In the genomic region with DNA sequence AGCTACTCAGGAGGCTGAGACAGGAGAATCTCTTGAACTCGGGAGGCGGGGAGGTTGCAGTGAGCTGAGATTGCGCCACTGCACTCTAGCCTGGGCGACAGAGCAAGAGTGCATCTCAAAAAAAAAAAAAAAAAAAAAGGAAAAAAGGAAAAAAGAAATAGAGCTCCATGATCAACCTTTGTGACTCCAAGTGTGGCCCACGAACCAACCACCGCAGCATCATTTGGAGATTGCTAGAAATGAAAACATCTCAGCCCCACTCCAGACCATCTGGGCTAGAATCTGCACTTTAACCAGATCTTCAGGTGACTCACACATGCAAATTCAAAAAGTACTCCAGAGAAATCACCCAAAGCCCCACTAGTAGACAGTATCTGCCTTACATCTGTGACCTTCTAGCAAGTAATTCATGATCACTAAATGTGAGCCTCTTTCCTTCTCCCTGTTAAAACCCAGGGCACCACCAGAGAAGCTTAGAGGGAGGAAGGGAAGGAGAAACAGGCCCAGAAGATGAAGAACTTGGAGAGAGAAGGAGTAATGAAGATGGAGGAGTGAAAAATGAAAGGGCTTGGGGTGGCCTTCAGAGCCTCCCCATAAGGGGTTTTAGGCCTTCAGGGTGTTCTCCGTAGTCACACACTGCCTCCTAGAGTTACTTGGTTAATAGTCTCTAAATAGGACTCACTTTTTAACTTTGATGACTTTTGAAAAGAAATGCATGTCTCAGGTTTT, we compare ENCODE assay signal across 8 cellular contexts.
DNase-seq lines count a peak whose midpoint lies in the region; ATAC-seq, FAIRE-seq and TF ChIP-seq lines count a peak whose summit lies in the region.

No MANE protein-coding gene starts in this region.

- intact Hi-C loops in CD4-positive, alpha-beta memory T cell (cut with micrococcal nuclease): loop anchor here (1.0 to 5.0 kb wide), 5 partner anchors 73 to 658 kb away; a partner anchor contains a TSS
- intact Hi-C loops in K562 (cut with micrococcal nuclease): loop anchor here (1.0 to 2.0 kb wide), 2 partner anchors 129 to 301 kb away; no protein-coding TSS in a partner anchor
- intact Hi-C loops in adrenal gland (cut with DNase I): no loop called here

- H3K4me1 ChIP-seq in CD4-positive, alpha-beta memory T cell (ENCODE audit: insufficient read depth, low read length): no peaks in the 10 kb centered on the region
- H3K4me1 ChIP-seq in Peyer's patch: peaks cover 0 to 8% (median 2%) of the 10 kb centered on the region in 4 donors
- no peaks in the 10 kb centered on the region for H3K4me1 ChIP-seq in K562 (replicated peaks in 1 of 2; ENCODE audit: control insufficient read depth in 2 of 2, insufficient read depth in 2 of 2, low read length in 2 of 2)
- H3K4me1 ChIP-seq in adrenal gland (replicated peaks in 1 of 2): no peaks in the 10 kb centered on the region
- H3K4me1 ChIP-seq in suprapubic skin: no peaks in the 10 kb centered on the region

- peak overlapping the region in 5 of 7 donors; percentile 35 to 72 (median 63) for H3K27ac Mint-ChIP-seq in CD4-positive, alpha-beta memory T cell

- in situ Hi-C loops in K562 (cut with MboI): no loop called here

- no peaks in the 10 kb centered on the region for H3K79me2 ChIP-seq in K562 (ENCODE audit: control insufficient read depth, insufficient read depth, low read length)

- TF ChIP-seq EP300 in K562 (IDR thresholded peaks at IDR 0.05; ENCODE audit: low read length) (no peak), suprapubic skin (IDR thresholded peaks at IDR 0.05) (no peak)

- H2AFZ ChIP-seq in K562 (ENCODE audit: low read depth, low read length): no peak overlapping the region

- H3K27me3 ChIP-seq in CD4-positive, alpha-beta memory T cell (ENCODE audit: insufficient read depth, low read length): no peaks in the 10 kb centered on the region
- no peaks in the 10 kb centered on the region for H3K27me3 ChIP-seq in Peyer's patch
- H3K27me3 ChIP-seq in K562 (ENCODE audit: control insufficient read depth in 2 of 2, insufficient read depth in 2 of 2, low read length in 2 of 2): no peaks in the 10 kb centered on the region
- no peaks in the 10 kb centered on the region for H3K27me3 ChIP-seq in adrenal gland
- no peaks in the 10 kb centered on the region for H3K27me3 ChIP-seq in suprapubic skin

- no peaks in the 10 kb centered on the region for H3K9me1 ChIP-seq in K562 (ENCODE audit: control insufficient read depth, insufficient read depth, low read length)

- no peaks in the 10 kb centered on the region for H3K9me3 Mint-ChIP-seq in CD4-positive, alpha-beta memory T cell

- H3K4me1 Mint-ChIP-seq in CD4-positive, alpha-beta memory T cell: peaks cover 4 to 7% (median 5%) of the 10 kb centered on the region in 4 donors

- WGBS in K562 (ENCODE audit: insufficient coverage, low coverage, missing lambda C conversion rate): 66% methylated on average over 6 of the region's 7 CpGs
- 88 to 93% (median 90%) methylated on average over 7 of the region's 7 CpGs for WGBS in adrenal gland, 4 donors
- WGBS in suprapubic skin: 93% methylated on average over 7 of the region's 7 CpGs

- no peaks in the 10 kb centered on the region for H4K20me1 ChIP-seq in K562 (replicated peaks; ENCODE audit: control insufficient read depth, insufficient read depth, low read length)

- H3K27ac ChIP-seq in CD4-positive, alpha-beta memory T cell (ENCODE audit: low read depth, low read length): no peak overlapping the region
- H3K27ac ChIP-seq in Peyer's patch (peak overlapping the region in 1 of 4 donors; percentile 17), K562 (ENCODE audit: extremely low read depth, low read depth, low read length) (no peak overlapping the region), adrenal gland (no peak overlapping the region), suprapubic skin (no peak overlapping the region)

- CTCF ChIA-PET in CD4-positive, alpha-beta memory T cell (lab: Charles Lee; ENCODE audit: partially characterized antibody): interaction anchor here (0.6 to 2.3 kb wide), 36 partner anchors 10 to 658 kb away, joined by 3 to 16 read pairs (median 4); a partner anchor contains a TSS
- CTCF ChIA-PET in K562 (lab: Yijun Ruan, JAX; ENCODE audit: low intra/inter-chr PET ratio): interaction anchor here (0.8 to 2.7 kb wide), 4 partner anchors 23 to 303 kb away, joined by 3 to 10 read pairs (median 4); no protein-coding TSS in a partner anchor

- H3K9me3 ChIP-seq in CD4-positive, alpha-beta memory T cell (ENCODE audit: control insufficient read depth in 1 of 2, low read length in 2 of 2): no peaks in the 10 kb centered on the region
- H3K9me3 ChIP-seq in Peyer's patch: no peaks in the 10 kb centered on the region
- H3K9me3 ChIP-seq in K562 (replicated peaks; ENCODE audit: control insufficient read depth, insufficient read depth, low read depth, low read length): no peaks in the 10 kb centered on the region
- no peaks in the 10 kb centered on the region for H3K9me3 ChIP-seq in adrenal gland (replicated peaks in 1 of 3)
- H3K9me3 ChIP-seq in suprapubic skin: no peaks in the 10 kb centered on the region

- no TSS peak for BruUV-seq in K562 (replicated peaks; lab: Mats Ljungman, UMichigan)

- H3K4me2 ChIP-seq in K562 (ENCODE audit: insufficient read depth, low read length): no peak overlapping the region

- peak; percentile 23 for FAIRE-seq in K562 (lab: Jason Lieb, UNC)

- POLR2A ChIA-PET in CD4-positive, alpha-beta memory T cell (lab: Charles Lee; ENCODE audit: partially characterized antibody): interaction anchor here (0.6 to 2.8 kb wide), 4 partner anchors 70 to 127 kb away, joined by 3 to 23 read pairs (median 8); a partner anchor contains a TSS
- POLR2A ChIA-PET in K562 (lab: Yijun Ruan, JAX): interaction anchor here (1.2 kb wide), 2 partner anchors 16 to 127 kb away, joined by 3 to 4 read pairs; no protein-coding TSS in a partner anchor

- ATAC-seq in GM21423 (IDR thresholded peaks at IDR 0.05; ENCODE audit: unreplicated experiment): peak; percentile 55
- ATAC-seq in K562: peak; percentile 89
- ATAC-seq in GM18517 (IDR thresholded peaks at IDR 0.05; ENCODE audit: unreplicated experiment): no peak

- no peaks in the 10 kb centered on the region for H3K36me3 ChIP-seq in CD4-positive, alpha-beta memory T cell (ENCODE audit: insufficient read depth, low read length)
- H3K36me3 ChIP-seq in Peyer's patch (no peaks in the 10 kb centered on the region), K562 (ENCODE audit: control insufficient read depth, insufficient read depth, low read length) (no peaks in the 10 kb centered on the region), adrenal gland (replicated peaks in 1 of 2) (no peaks in the 10 kb centered on the region), suprapubic skin (no peaks in the 10 kb centered on the region)

- TF ChIP-seq RAD21 in K562 (CRISPR knock-in tag; conservative IDR thresholded peaks at IDR 0.05 in 1 of 2, IDR thresholded peaks at IDR 0.05 in 1 of 2): peak; percentile 91

- TF ChIP-seq CTCF in Peyer's patch (IDR thresholded peaks at IDR 0.05) (peak; percentile 11 to 57 (median 44)), K562 (IDR thresholded peaks at IDR 0.05 in 2 of 3, conservative IDR thresholded peaks at IDR 0.05 in 1 of 3; ENCODE audit: insufficient read depth in 2 of 3, low read depth in 1 of 3, low read length in 3 of 3) (peak; percentile 66 to 90 (median 68)), adrenal gland (IDR thresholded peaks at IDR 0.05) (peak in 2 of 6 experiments; percentile 13 to 15), suprapubic skin (IDR thresholded peaks at IDR 0.05) (no peak)

- no peak overlapping the region for H3K4me3 Mint-ChIP-seq in CD4-positive, alpha-beta memory T cell

- no peak overlapping the region for H3K9ac ChIP-seq in K562 (ENCODE audit: insufficient read depth in 1 of 2, low read depth in 2 of 2, low read length in 2 of 2)

- H3K27me3 Mint-ChIP-seq in CD4-positive, alpha-beta memory T cell: peaks cover under 1% of the 10 kb centered on the region in 2 donors

- peak; percentile 39 to 67 (median 56) for DNase-seq in CD4-positive, alpha-beta memory T cell
- DNase-seq in Peyer's patch (peak in 1 of 3 donors; percentile 47), K562 (ENCODE audit: extremely low read depth in 1 of 4, low spot score in 3 of 4) (peak in 3 of 4 experiments; percentile 44 to 72 (median 72)), lung microvascular endothelial cell (ENCODE audit: low read depth in 2 of 2) (peak; percentile 25 to 53), adrenal gland (no peak), suprapubic skin (ENCODE audit: low spot score in 2 of 2) (no peak)

- no peaks in the 10 kb centered on the region for H3K36me3 Mint-ChIP-seq in CD4-positive, alpha-beta memory T cell

- no peak for TF ChIP-seq POLR2A in Peyer's patch (IDR thresholded peaks at IDR 0.05)
- TF ChIP-seq POLR2A in K562 (conservative IDR thresholded peaks at IDR 0.05): no peak
- TF ChIP-seq POLR2A in adrenal gland (IDR thresholded peaks at IDR 0.05): no peak
- no peak for TF ChIP-seq POLR2A in suprapubic skin (IDR thresholded peaks at IDR 0.05)

- H3K4me3 ChIP-seq in CD4-positive, alpha-beta memory T cell (ENCODE audit: low read length in 2 of 2): no peak overlapping the region
- H3K4me3 ChIP-seq in Peyer's patch (no peak overlapping the region), K562 (no peak overlapping the region), adrenal gland (no peak overlapping the region), suprapubic skin (no peak overlapping the region)

TF ChIP-seq in K562, 482 proteins besides CTCF, POLR2A, EP300 and RAD21 (continues in another document):
- TF ChIP-seq ESRRB (CRISPR knock-in tag; IDR thresholded peaks at IDR 0.05; ENCODE audit: borderline replicate concordance) (no peak), CAMTA2 (CRISPR knock-in tag; conservative IDR thresholded peaks at IDR 0.05) (no peak), ZNF175 (CRISPR knock-in tag; IDR thresholded peaks at IDR 0.05; ENCODE audit: low read depth) (no peak), PHB2 (IDR thresholded peaks at IDR 0.05; ENCODE audit: low read depth) (no peak), STAT5B (CRISPR knock-in tag; IDR thresholded peaks at IDR 0.05) (no peak), ZNF76 (CRISPR knock-in tag; IDR thresholded peaks at IDR 0.05; ENCODE audit: borderline replicate concordance) (no peak), SNIP1 (IDR thresholded peaks at IDR 0.05; ENCODE audit: low read depth) (no peak)
- TF ChIP-seq, protein P1, sequence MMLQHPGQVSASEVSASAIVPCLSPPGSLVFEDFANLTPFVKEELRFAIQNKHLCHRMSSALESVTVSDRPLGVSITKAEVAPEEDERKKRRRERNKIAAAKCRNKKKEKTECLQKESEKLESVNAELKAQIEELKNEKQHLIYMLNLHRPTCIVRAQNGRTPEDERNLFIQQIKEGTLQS (IDR thresholded peaks at IDR 0.05): peak; percentile 37; the same call in 1 of the 2 replicates
- TF ChIP-seq, protein P1 (CRISPR knock-in tag; conservative IDR thresholded peaks at IDR 0.05): no peak

Comparison
In these comparisons a context has a peak if more than half of its experiments do, and no peak if none do; other contexts are left out.
1. DNase-seq: peak in CD4-positive, alpha-beta memory T cell (5 of 5), K562 (3 of 4) and lung microvascular endothelial cell (2 of 2); none in adrenal gland (0 of 7) and suprapubic skin (0 of 2).
2. CTCF ChIP-seq: peak in Peyer's patch (6 of 6) and K562 (3 of 3); none in suprapubic skin (0 of 2).
3. intact Hi-C loops: an anchor here in CD4-positive, alpha-beta memory T cell (1.0 to 5.0 kb wide) and K562 (1.0 to 2.0 kb wide); none called in adrenal gland.